Comparison of ENCODE assay signal across 18 cellular contexts in the genomic region with DNA sequence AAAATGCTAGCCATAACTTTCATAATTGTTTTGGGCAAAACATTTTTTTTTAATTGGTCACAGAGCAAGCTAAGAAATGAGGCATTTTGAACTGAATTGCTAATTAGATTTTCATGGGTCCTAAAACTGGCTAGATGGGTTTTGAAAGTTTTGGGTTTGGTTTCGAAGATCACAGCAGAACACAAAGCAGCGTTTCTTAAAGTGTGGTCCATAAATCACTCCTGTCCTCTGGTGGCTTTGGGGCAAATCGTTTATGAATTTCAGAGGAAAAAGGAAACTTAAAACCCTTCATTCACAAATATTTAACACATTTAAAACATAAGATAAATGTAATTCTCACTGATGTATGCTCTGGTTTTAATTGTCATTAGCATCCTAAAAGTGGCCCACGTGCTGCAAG.
DNase-seq lines count a peak whose midpoint lies in the region; TF ChIP-seq lines count a peak whose summit lies in the region.
"Had no signal": no experiment of that assay in that cellular context is flagged by ENCODE, and none has a peak within 500 bp of the region (broad histone marks: within the 10 kb centered on the region; RNA-seq: fewer than 3 reads in every experiment).

No MANE protein-coding gene starts in this region.

- no peaks in the 10 kb centered on the region for H3K79me2 ChIP-seq in Loucy (ENCODE audit: insufficient read depth, low read length)

- DNase-seq in AG10803 (ENCODE audit: low read depth) (no peak), choroid plexus epithelial cell (ENCODE audit: low read depth) (peak; percentile 8), NCI-H1436 (lab: John Stamatoyannopoulos, UW) (no peak), SK-N-DZ (ENCODE audit: low spot score) (no peak), NCI-H146 treated with DMSO at 0.1 percent for 48 hours (lab: John Stamatoyannopoulos, UW; ENCODE audit: unreplicated experiment) (no peak), DMS53 (lab: John Stamatoyannopoulos, UW) (no peak)
- DNase-seq: AML-193; CD8-positive, alpha-beta memory T cell; GOT3; MM.1S; NCI-H1105; NCI-H187 treated with DMSO at 0.1 percent for 48 hours; NCI-H446 treated with DMSO at 0.1 percent for 48 hours; NCI-H774 had no signal

- no peaks in the 10 kb centered on the region for H3K9me2 ChIP-seq in Loucy (replicated peaks; ENCODE audit: low read depth, low read length)

- 0 out of 2 replicates have a peak, but pooled peaks have one; percentile 10 for TF ChIP-seq CTCF in AG10803 (conservative IDR thresholded peaks at IDR 0.05; ENCODE audit: low read length)
- 0 out of 2 replicates have a peak, but pooled peaks have one; percentile 27 for TF ChIP-seq CTCF in Loucy (conservative IDR thresholded peaks at IDR 0.05; ENCODE audit: low read length)
- peak; percentile 26 for TF ChIP-seq CTCF in choroid plexus epithelial cell (conservative IDR thresholded peaks at IDR 0.05; ENCODE audit: low read depth, low read length)
- peak; percentile 37 for TF ChIP-seq CTCF in liver (IDR thresholded peaks at IDR 0.05; ENCODE audit: low read depth, low read length, missing input control)

- peak; percentile 72 to 77 for TF ChIP-seq RAD21 in liver (IDR thresholded peaks at IDR 0.05)

- H2AFZ ChIP-seq in Loucy (ENCODE audit: low read length): no peak overlapping the region

- H4K20me1 ChIP-seq in Loucy (ENCODE audit: insufficient read depth, low read length, poor library complexity, severe bottlenecking): no peaks in the 10 kb centered on the region

- H3F3A ChIP-seq in Loucy (ENCODE audit: low read depth): no peaks in the 10 kb centered on the region

- H3K36me3 ChIP-seq in Loucy (ENCODE audit: insufficient read depth, low read length): no peaks in the 10 kb centered on the region
- no peaks in the 10 kb centered on the region for H3K36me3 ChIP-seq in liver (ENCODE audit: control insufficient read depth in 4 of 4, insufficient read depth in 3 of 4, low read depth in 1 of 4, low read length in 3 of 4)
- H3K36me3 ChIP-seq: SJSA1 had no signal

- no peak overlapping the region for H3K27ac ChIP-seq in liver (ENCODE audit: low read depth in 1 of 2, low read length in 2 of 2)
- H3K27ac ChIP-seq: KMS-11, SJSA1 had no signal

- no peak overlapping the region for H3K9ac ChIP-seq in Loucy (ENCODE audit: low read depth, low read length, poor library complexity, severe bottlenecking)
- peak overlapping the region in 1 of 2 donors; percentile 7 for H3K9ac ChIP-seq in liver (ENCODE audit: low read depth in 1 of 2, low read length in 2 of 2)
- H3K9ac ChIP-seq: KMS-11 had no signal

- H3K4me1 ChIP-seq in Loucy (ENCODE audit: insufficient read depth, low read length, poor library complexity, severe bottlenecking): peaks cover 6% of the 10 kb centered on the region
- peaks cover 0 to 24% (median 15%) of the 10 kb centered on the region in 4 donors for H3K4me1 ChIP-seq in liver (ENCODE audit: control insufficient read depth in 4 of 4, insufficient read depth in 4 of 4, low read length in 3 of 4)

- no peak overlapping the region for H3K4me2 ChIP-seq in Loucy (ENCODE audit: low read depth, low read length, poor library complexity, severe bottlenecking)
- H3K4me2 ChIP-seq: KMS-11 had no signal

- H3K27me3 ChIP-seq in Loucy (ENCODE audit: insufficient read depth, low read length, poor library complexity, severe bottlenecking) (no peaks in the 10 kb centered on the region), liver (ENCODE audit: control insufficient read depth in 4 of 4, insufficient read depth in 4 of 4, low read length in 3 of 4) (no peaks in the 10 kb centered on the region)
- H3K27me3 ChIP-seq: SJSA1 had no signal

- 45% methylated on average over 4 of the region's 4 CpGs for WGBS in liver

- H3K9me3 ChIP-seq in Loucy (ENCODE audit: insufficient read depth, low read depth, low read length): no peaks in the 10 kb centered on the region
- H3K9me3 ChIP-seq in liver (ENCODE audit: control insufficient read depth in 4 of 4, low read length in 3 of 4): no peaks in the 10 kb centered on the region
- H3K9me3 ChIP-seq: SJSA1 had no signal

- H3K4me3 ChIP-seq in AG10803 (ENCODE audit: low read length): no peak overlapping the region
- H3K4me3 ChIP-seq in Loucy (ENCODE audit: low read length, poor library complexity, severe bottlenecking): no peak overlapping the region
- H3K4me3 ChIP-seq in choroid plexus epithelial cell (ENCODE audit: low read depth, low read length): no peak overlapping the region
- no peak overlapping the region for H3K4me3 ChIP-seq in liver (ENCODE audit: low read depth in 1 of 3, low read length in 3 of 3)
- H3K4me3 ChIP-seq: SJSA1 had no signal

TF ChIP-seq in liver, 16 proteins besides CTCF, POLR2A, EP300 and RAD21:
- TF ChIP-seq FOXA2 (IDR thresholded peaks at IDR 0.05) (no peak), FOXA1 (IDR thresholded peaks at IDR 0.05) (no peak), NR2F2 (IDR thresholded peaks at IDR 0.05) (no peak)
- TF ChIP-seq, protein P1, sequence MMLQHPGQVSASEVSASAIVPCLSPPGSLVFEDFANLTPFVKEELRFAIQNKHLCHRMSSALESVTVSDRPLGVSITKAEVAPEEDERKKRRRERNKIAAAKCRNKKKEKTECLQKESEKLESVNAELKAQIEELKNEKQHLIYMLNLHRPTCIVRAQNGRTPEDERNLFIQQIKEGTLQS (IDR thresholded peaks at IDR 0.05): no peak
- TF ChIP-seq, protein P2, sequence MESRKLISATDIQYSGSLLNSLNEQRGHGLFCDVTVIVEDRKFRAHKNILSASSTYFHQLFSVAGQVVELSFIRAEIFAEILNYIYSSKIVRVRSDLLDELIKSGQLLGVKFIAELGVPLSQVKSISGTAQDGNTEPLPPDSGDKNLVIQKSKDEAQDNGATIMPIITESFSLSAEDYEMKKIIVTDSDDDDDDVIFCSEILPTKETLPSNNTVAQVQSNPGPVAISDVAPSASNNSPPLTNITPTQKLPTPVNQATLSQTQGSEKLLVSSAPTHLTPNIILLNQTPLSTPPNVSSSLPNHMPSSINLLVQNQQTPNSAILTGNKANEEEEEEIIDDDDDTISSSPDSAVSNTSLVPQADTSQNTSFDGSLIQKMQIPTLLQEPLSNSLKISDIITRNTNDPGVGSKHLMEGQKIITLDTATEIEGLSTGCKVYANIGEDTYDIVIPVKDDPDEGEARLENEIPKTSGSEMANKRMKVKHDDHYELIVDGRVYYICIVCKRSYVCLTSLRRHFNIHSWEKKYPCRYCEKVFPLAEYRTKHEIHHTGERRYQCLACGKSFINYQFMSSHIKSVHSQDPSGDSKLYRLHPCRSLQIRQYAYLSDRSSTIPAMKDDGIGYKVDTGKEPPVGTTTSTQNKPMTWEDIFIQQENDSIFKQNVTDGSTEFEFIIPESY (IDR thresholded peaks at IDR 0.05): no peak
- TF ChIP-seq, protein P3, sequence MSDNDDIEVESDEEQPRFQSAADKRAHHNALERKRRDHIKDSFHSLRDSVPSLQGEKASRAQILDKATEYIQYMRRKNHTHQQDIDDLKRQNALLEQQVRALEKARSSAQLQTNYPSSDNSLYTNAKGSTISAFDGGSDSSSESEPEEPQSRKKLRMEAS (IDR thresholded peaks at IDR 0.05): no peak
